In genomic region chr4:162239992-162240769, GRCh38 we compare ENCODE assay signal across 8 cellular contexts.
"Had no signal": no experiment of that assay in that cellular context is flagged by ENCODE, and none has a peak within 500 bp of the region (broad histone marks: within the 10 kb centered on the region; RNA-seq: fewer than 3 reads in every experiment).

No MANE protein-coding gene starts in this region.

- ATAC-seq: HCT116, K562 had no signal

- DNase-seq: GM23248, GOT3, H7, KG1 had no signal

- H3K27ac ChIP-seq: GM23248 had no signal

- H3K4me3 ChIP-seq: GM23248, HAP-1, K562 had no signal

- H2AFZ ChIP-seq: GM23248 had no signal

- H3K9ac ChIP-seq: GM23248 had no signal

- H3K36me3 ChIP-seq: HAP-1 had no signal

- FAIRE-seq: HTR-8/SVneo, K562 had no signal

- H3K4me1 ChIP-seq: HAP-1 had no signal

- H3K9me3 ChIP-seq: HAP-1 had no signal
